15 cellular contexts compared by ENCODE assay signal in the genomic region with DNA sequence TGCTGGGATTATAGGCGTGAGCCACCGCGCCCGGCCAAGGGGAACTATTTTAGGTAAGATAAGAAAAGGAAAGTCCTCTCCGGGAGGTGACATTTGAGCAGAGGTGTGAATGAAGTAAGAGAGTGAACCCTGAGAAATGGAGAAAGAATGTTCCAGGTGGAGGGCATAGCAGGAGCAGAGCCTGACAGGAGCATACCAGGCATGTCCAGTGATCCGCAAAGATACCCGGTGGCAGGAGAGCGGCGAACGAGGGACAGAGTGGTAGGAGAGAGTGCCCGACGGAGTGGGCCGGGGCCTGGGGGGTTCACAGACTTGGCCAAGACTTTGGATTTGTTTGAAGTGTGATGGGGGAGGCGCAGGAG. TPM values are rescaled to one million over a fixed set of nuclear protein-coding genes. Genes with fewer than 3 reads are reported as not detected.
A peak's percentile ranks its signal among the peaks of the same experiment; 100 is the strongest.
DNase-seq lines count a peak whose midpoint lies in the region; ATAC-seq and TF ChIP-seq lines count a peak whose summit lies in the region.
"Had no signal": no experiment of that assay in that cellular context is flagged by ENCODE, and none has a peak within 500 bp of the region (broad histone marks: within the 10 kb centered on the region; RNA-seq: fewer than 3 reads in every experiment).

No MANE protein-coding gene starts in this region.

- no peaks in the 10 kb centered on the region for H3K9me3 ChIP-seq in neural progenitor cell (ENCODE audit: low read depth)

- no peak overlapping the region for H3K4me3 Mint-ChIP-seq in GM23338
- peak overlapping the region; percentile 2 for H3K4me3 Mint-ChIP-seq in neural progenitor cell
- H3K4me3 Mint-ChIP-seq: CD14-positive monocyte; CD4-positive, alpha-beta memory T cell; IgD-negative memory B cell had no signal

- H3K4me1 Mint-ChIP-seq in GM23338 (peaks cover 9% of the 10 kb centered on the region), neural progenitor cell (peaks cover 3% of the 10 kb centered on the region)

- no peaks in the 10 kb centered on the region for H3K9me2 ChIP-seq in GM23338 (ENCODE audit: insufficient read depth)

- H3K4me3 ChIP-seq in GM23338 (no peak overlapping the region), neural progenitor cell (no peak overlapping the region)
- H3K4me3 ChIP-seq: GM23248 had no signal

- DNase-seq in GM23338 (ENCODE audit: low spot score) (no peak), kidney tubule cell (ENCODE audit: low spot score) (peak; percentile 44), neural progenitor cell (ENCODE audit: low spot score) (no peak), activated gamma-delta T cell (lab: John Stamatoyannopoulos, UW) (no peak), SIG-M5 (lab: John Stamatoyannopoulos, UW) (no peak)
- DNase-seq in stimulated activated naive CD4-positive, alpha-beta T cell (lab: John Stamatoyannopoulos, UW), result no peak
- DNase-seq: AML-193; CD4-positive, alpha-beta memory T cell; DMS153; DMS79; GDM1; GM23248; HCEC 1CT had no signal

- H3K4me2 ChIP-seq in GM23338, result no peak overlapping the region
- H3K4me2 ChIP-seq in neural progenitor cell, result no peak overlapping the region

- no peaks in the 10 kb centered on the region for H3K36me3 ChIP-seq in GM23338 (ENCODE audit: insufficient read depth)
- H3K36me3 ChIP-seq in neural progenitor cell, result no peaks in the 10 kb centered on the region

- H2AFZ ChIP-seq in GM23338 (0 out of 2 replicates have a peak overlapping the region, but pooled peaks have one; percentile 32), neural progenitor cell (replicated peaks) (no peak overlapping the region)
- H2AFZ ChIP-seq: GM23248 had no signal

- no peak overlapping the region for H3K9ac ChIP-seq in neural progenitor cell
- H3K9ac ChIP-seq: GM23248 had no signal

- H3K27ac ChIP-seq in GM23338 (ENCODE audit: low read depth), result no peak overlapping the region
- no peak overlapping the region for H3K27ac ChIP-seq in neural progenitor cell
- H3K27ac ChIP-seq: GM23248 had no signal

- H3K4me1 ChIP-seq in GM23338 (ENCODE audit: insufficient read depth) (peaks cover 8% of the 10 kb centered on the region), neural progenitor cell (no peaks in the 10 kb centered on the region)

- H3K36me3 Mint-ChIP-seq in GM23338 (ENCODE audit: low read depth), result no peaks in the 10 kb centered on the region
- no peaks in the 10 kb centered on the region for H3K36me3 Mint-ChIP-seq in neural progenitor cell
- H3K36me3 Mint-ChIP-seq: CD14-positive monocyte; CD4-positive, alpha-beta memory T cell; IgD-negative memory B cell had no signal

- H3K27ac Mint-ChIP-seq in GM23338, result no peak overlapping the region
- peak overlapping the region; percentile 28 for H3K27ac Mint-ChIP-seq in neural progenitor cell
- H3K27ac Mint-ChIP-seq: CD14-positive monocyte, IgD-negative memory B cell had no signal

- H4K20me1 ChIP-seq in GM23338 (replicated peaks; ENCODE audit: insufficient read depth), result no peaks in the 10 kb centered on the region
- no peaks in the 10 kb centered on the region for H4K20me1 ChIP-seq in neural progenitor cell (ENCODE audit: low read depth)

- no peaks in the 10 kb centered on the region for H3K27me3 ChIP-seq in GM23338 (ENCODE audit: insufficient read depth)
- H3K27me3 ChIP-seq in neural progenitor cell, result peaks cover 3% of the 10 kb centered on the region

- H3F3A ChIP-seq in GM23338 (replicated peaks; ENCODE audit: low read depth) (no peaks in the 10 kb centered on the region), neural progenitor cell (ENCODE audit: low read depth) (peaks cover 2% of the 10 kb centered on the region)

- H3K79me2 ChIP-seq in GM23338 (replicated peaks; ENCODE audit: insufficient read depth) (no peaks in the 10 kb centered on the region), neural progenitor cell (ENCODE audit: low read depth) (no peaks in the 10 kb centered on the region)

- ATAC-seq in GM23338, result no peak

- H3K9me3 Mint-ChIP-seq in GM23338 (no peaks in the 10 kb centered on the region; the same call in 2 of the 3 replicates), neural progenitor cell (no peaks in the 10 kb centered on the region)
- H3K9me3 Mint-ChIP-seq: CD4-positive, alpha-beta memory T cell; IgD-negative memory B cell had no signal

- peaks cover 11% of the 10 kb centered on the region for H3K27me3 Mint-ChIP-seq in GM23338 (ENCODE audit: insufficient read depth, low read depth, poor library complexity)
- H3K27me3 Mint-ChIP-seq in neural progenitor cell (ENCODE audit: insufficient read depth, low read depth), result peaks cover 11% of the 10 kb centered on the region

- TF ChIP-seq CTCF in GM23338 (conservative IDR thresholded peaks at IDR 0.05; ENCODE audit: low read depth in 2 of 2) (no peak), neural progenitor cell (IDR thresholded peaks at IDR 0.05) (no peak)

TF ChIP-seq in GM23338, 12 proteins besides CTCF, POLR2A, EP300 and RAD21:
- TF ChIP-seq EZH2phosphoT487 (IDR thresholded peaks at IDR 0.05; ENCODE audit: unreplicated experiment) (no peak), ZNF331 (CRISPR knock-in tag; IDR thresholded peaks at IDR 0.05; ENCODE audit: low read depth) (no peak), STAT1 (IDR thresholded peaks at IDR 0.05; ENCODE audit: unreplicated experiment) (no peak), EZH2 (IDR thresholded peaks at IDR 0.05; ENCODE audit: low read depth, unreplicated experiment) (no peak)
- TF ChIP-seq, protein P1, sequence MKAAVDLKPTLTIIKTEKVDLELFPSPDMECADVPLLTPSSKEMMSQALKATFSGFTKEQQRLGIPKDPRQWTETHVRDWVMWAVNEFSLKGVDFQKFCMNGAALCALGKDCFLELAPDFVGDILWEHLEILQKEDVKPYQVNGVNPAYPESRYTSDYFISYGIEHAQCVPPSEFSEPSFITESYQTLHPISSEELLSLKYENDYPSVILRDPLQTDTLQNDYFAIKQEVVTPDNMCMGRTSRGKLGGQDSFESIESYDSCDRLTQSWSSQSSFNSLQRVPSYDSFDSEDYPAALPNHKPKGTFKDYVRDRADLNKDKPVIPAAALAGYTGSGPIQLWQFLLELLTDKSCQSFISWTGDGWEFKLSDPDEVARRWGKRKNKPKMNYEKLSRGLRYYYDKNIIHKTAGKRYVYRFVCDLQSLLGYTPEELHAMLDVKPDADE (IDR thresholded peaks at IDR 0.05), result no peak

RNA-seq across cellular contexts. Expression of gene RPS6KA1, which starts 7.9 kb away (rescaled TPM):
- total RNA-seq in GM23338 (2014; rRNA removed; shearing (Covaris generic)), result 68.6 and 84.2 TPM in 2 replicates
- 28.3 and 30.5 TPM in 2 replicates for polyA plus RNA-seq in GM23338 (2016; fragmentation: Nextera tagmentation; extraction: Ambion mirVana)
- 18.7 and 43.9 TPM in 2 replicates for total RNA-seq in neural progenitor cell (ENCODE audit: low replicate concordance)

RNA-seq across cellular contexts. Expression of gene HMGN2, which starts 49.4 kb away (rescaled TPM):
- 330 and 377 TPM in 2 replicates for total RNA-seq in GM23338 (2014; rRNA removed; shearing (Covaris generic))
- polyA plus RNA-seq in GM23338 (2016; fragmentation: Nextera tagmentation; extraction: Ambion mirVana), result 1,101 and 1,122 TPM in 2 replicates
- 831 and 964 TPM in 2 replicates for total RNA-seq in neural progenitor cell (ENCODE audit: low replicate concordance)
